Comparison of ENCODE assay signal across 8 cellular contexts in the genomic region with DNA sequence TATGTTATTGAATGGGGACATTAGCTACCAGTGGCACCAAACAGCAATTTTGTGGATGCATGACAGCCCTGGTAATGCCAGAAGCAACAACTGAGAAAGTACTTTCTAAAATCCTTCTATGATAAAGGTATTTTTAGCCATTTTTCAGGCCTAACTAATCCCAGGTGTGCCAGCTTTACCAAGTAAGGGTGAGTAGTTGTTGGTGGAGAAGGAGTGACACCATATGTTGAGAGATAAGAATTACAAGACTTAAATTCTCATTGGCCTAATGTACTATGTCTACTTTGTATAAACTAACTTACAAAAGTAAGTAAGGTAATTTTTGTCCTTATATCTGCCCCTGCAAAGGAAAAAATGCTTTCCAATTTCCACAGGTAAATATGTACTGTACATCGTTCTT. TPM values are rescaled to one million over a fixed set of nuclear protein-coding genes. Genes with fewer than 3 reads are reported as not detected.
DNase-seq lines count a peak whose midpoint lies in the region; ATAC-seq, FAIRE-seq and TF ChIP-seq lines count a peak whose summit lies in the region.

No MANE protein-coding gene starts in this region.

- H3K4me1 ChIP-seq in spleen: peaks cover under 1 to 14% (median 11%) of the 10 kb centered on the region in 6 donors

- H3K36me3 ChIP-seq in spleen: no peaks in the 10 kb centered on the region

- no peak overlapping the region for H3K27ac ChIP-seq in spleen
- no peak overlapping the region for H3K27ac ChIP-seq in CD4-positive, alpha-beta T cell (ENCODE audit: low read depth, low read length)

- no peaks in the 10 kb centered on the region for H3K9me3 Mint-ChIP-seq in CD4-positive, alpha-beta T cell

- H3K4me3 Mint-ChIP-seq in CD4-positive, alpha-beta T cell: no peak overlapping the region

- POLR2A ChIA-PET in CD4-positive, alpha-beta T cell (lab: Charles Lee): interaction anchor here (1.6 kb wide), 1 partner anchor 218 kb away, joined by 3 read pairs; a partner anchor contains a TSS

- H3K27me3 Mint-ChIP-seq in CD4-positive, alpha-beta T cell: no peaks in the 10 kb centered on the region

- peak in 8 of 11 experiments; percentile 30 to 62 (median 44) for TF ChIP-seq CTCF in spleen (IDR thresholded peaks at IDR 0.05 in 8 of 11, conservative IDR thresholded peaks at IDR 0.05 in 3 of 11)
- TF ChIP-seq CTCF in CD4-positive, alpha-beta T cell (IDR thresholded peaks at IDR 0.05): no peak

- no peaks in the 10 kb centered on the region for H3K27me3 ChIP-seq in spleen (replicated peaks in 1 of 7)
- no peaks in the 10 kb centered on the region for H3K27me3 ChIP-seq in CD4-positive, alpha-beta T cell (ENCODE audit: control insufficient read depth, insufficient read depth, low read length)

- ATAC-seq in GM21423 (IDR thresholded peaks at IDR 0.05; ENCODE audit: unreplicated experiment) (peak; percentile 32), HG02840 (IDR thresholded peaks at IDR 0.05; ENCODE audit: low FRiP score, unreplicated experiment) (no peak)
- no peak for ATAC-seq in CD4-positive, alpha-beta T cell (ENCODE audit: poor library complexity)

- H3K4me3 ChIP-seq in spleen: no peak overlapping the region

- FAIRE-seq in endometrium (lab: Jason Lieb, UNC): peak; percentile 18

- 59 to 69% (median 62%) methylated on average over 1 of the region's 1 CpG for WGBS in spleen, 5 donors

- H3K9me3 ChIP-seq in spleen: no peaks in the 10 kb centered on the region
- H3K9me3 ChIP-seq in CD4-positive, alpha-beta T cell (ENCODE audit: control insufficient read depth, low read length): no peaks in the 10 kb centered on the region

- H3K4me1 Mint-ChIP-seq in CD4-positive, alpha-beta T cell (ENCODE audit: low read depth): peaks cover 12% of the 10 kb centered on the region

- H3K36me3 Mint-ChIP-seq in CD4-positive, alpha-beta T cell (ENCODE audit: low read depth): peaks cover 9% of the 10 kb centered on the region

- TF ChIP-seq POLR2A in spleen (IDR thresholded peaks at IDR 0.05): no peak

- H3K27ac Mint-ChIP-seq in CD4-positive, alpha-beta T cell: no peak overlapping the region

- CTCF ChIA-PET in CD4-positive, alpha-beta T cell (lab: Charles Lee): interaction anchor here (0.5 to 1.2 kb wide), 3 partner anchors 9 to 797 kb away, joined by 3 to 6 read pairs (median 3); no protein-coding TSS in a partner anchor

- intact Hi-C loops in spleen (cut with DNase I; ENCODE audit: low total_unique reads): loop anchor here (5.0 kb wide), 2 partner anchors 404 to 799 kb away; no protein-coding TSS in a partner anchor
- intact Hi-C loops in CD4-positive, alpha-beta T cell (cut with DNase I, micrococcal nuclease): loop anchor here in 1 of 2 experiments (5.0 to 10.0 kb wide), 3 partner anchors 674 to 1974 kb away; no protein-coding TSS in a partner anchor

- DNase-seq in Daoy (ENCODE audit: low read depth) (peak; percentile 34), NCI-H1694 treated with DMSO at 0.1 percent for 48 hours (lab: John Stamatoyannopoulos, UW) (peak; percentile 1), spleen (no peak), foreskin melanocyte (no peak)
- no peak for DNase-seq in CD4-positive, alpha-beta T cell

RNA-seq across cellular contexts. Expression of a gene that starts 4.1 kb away (rescaled TPM):
- 35.9 and 62.8 TPM in 2 replicates for total RNA-seq in Daoy (2014; rRNA removed; shearing (Covaris generic))
- total RNA-seq in spleen: 10 to 100 TPM; 30.4 to 58.5 (median 38.4) TPM
- polyA plus RNA-seq in spleen: 100 to 1,000 TPM in 2 of 3 donors, 10 to 100 TPM in 1; 97.4 to 136 (median 115) TPM
- 10 to 100 TPM; 24.6 to 26.3 TPM for total RNA-seq in CD4-positive, alpha-beta T cell

RNA-seq across cellular contexts. Expression of a gene that starts 20.9 kb away (rescaled TPM):
- 0.17 TPM in 1 of 2 replicates, not detected in the other for total RNA-seq in Daoy (2014; rRNA removed; shearing (Covaris generic))
- total RNA-seq in spleen: 1 to 10 TPM; 4.8 to 9.8 (median 6.9) TPM
- 1 to 10 TPM; 3.1 to 8.3 (median 7.0) TPM for polyA plus RNA-seq in spleen
- total RNA-seq in CD4-positive, alpha-beta T cell: 1 to 10 TPM; 2.6 to 3.5 TPM

RNA-seq across cellular contexts. Expression of a gene that starts 21.5 kb away (rescaled TPM):
- total RNA-seq in Daoy (2014; rRNA removed; shearing (Covaris generic)): 1.8 and 2.0 TPM in 2 replicates
- 100 to 1,000 TPM in 1 of 7 donors, 10 to 100 TPM in 6; 30.2 to 141 (median 68.2) TPM for total RNA-seq in spleen
- 10 to 100 TPM; 11.0 to 33.7 (median 24.2) TPM for polyA plus RNA-seq in spleen
- not detected for total RNA-seq in CD4-positive, alpha-beta T cell

Comparison
In these comparisons a context has a peak if more than half of its experiments do, and no peak if none do; other contexts are left out.
1. DNase-seq: peak in Daoy (single experiment) and NCI-H1694 treated with DMSO at 0.1 percent for 48 hours (single experiment); none in spleen (single experiment), foreskin melanocyte (single experiment) and CD4-positive, alpha-beta T cell (0 of 10).
2. RNA of a gene that starts 21.5 kb away (total RNA-seq): 30.2 to 141 TPM in spleen; 1.8 to 2.0 TPM in Daoy and not detected in CD4-positive, alpha-beta T cell; every median in the first group is over 10 times any median in the second.